In genomic region chr5:141928051-141928450, GRCh38 we compare ENCODE assay signal across 1 cellular context.
TF ChIP-seq lines count a peak whose summit lies in the region.

No MANE protein-coding gene starts in this region.

TF ChIP-seq in HepG2, 621 proteins besides CTCF, POLR2A, EP300 and RAD21:
- TF ChIP-seq RBFOX2 (IDR thresholded peaks at IDR 0.05; ENCODE audit: low read depth, low read length), result 0 out of 2 replicates have a peak, but pooled peaks have one; percentile 27
- TF ChIP-seq ZBTB44 (CRISPR knock-in tag; IDR thresholded peaks at IDR 0.05), result no peak
TF ChIP-seq in HepG2: peak in this region for 1.
